ENCODE assay signal across 1 cellular context in genomic region chr3:141905129-141905528, GRCh38.
TF ChIP-seq lines count a peak whose summit lies in the region.

No MANE protein-coding gene starts in this region.

TF ChIP-seq in IMR-90, 13 proteins besides CTCF, POLR2A, EP300 and RAD21:
- TF ChIP-seq RFX5 (IDR thresholded peaks at IDR 0.05; ENCODE audit: low read depth, low read length) (no peak), MAFK (IDR thresholded peaks at IDR 0.05; ENCODE audit: low read depth, low read length) (no peak), USF2 (IDR thresholded peaks at IDR 0.05; ENCODE audit: low read depth, low read length) (no peak), MAZ (IDR thresholded peaks at IDR 0.05; ENCODE audit: borderline replicate concordance, low read depth, low read length) (no peak), MXI1 (IDR thresholded peaks at IDR 0.05; ENCODE audit: borderline replicate concordance, low read depth, low read length) (no peak), BHLHE40 (IDR thresholded peaks at IDR 0.05; ENCODE audit: low read depth, low read length) (no peak), ELK1 (IDR thresholded peaks at IDR 0.05; ENCODE audit: borderline replicate concordance, low read depth, low read length) (no peak), CEBPB (IDR thresholded peaks at IDR 0.05; ENCODE audit: low read depth, low read length) (no peak; the same call in 1 of the 2 replicates), CHD1 (IDR thresholded peaks at IDR 0.05; ENCODE audit: low read depth, low read length) (no peak), SMC3 (IDR thresholded peaks at IDR 0.05; ENCODE audit: low read depth, low read length) (no peak), RCOR1 (IDR thresholded peaks at IDR 0.05; ENCODE audit: insufficient replicate concordance, low read length) (no peak), FOS (IDR thresholded peaks at IDR 0.05; ENCODE audit: low read depth, low read length) (no peak), NFE2L2 (IDR thresholded peaks at IDR 0.05; ENCODE audit: low read depth, low read length) (no peak)
